In the genomic region with DNA sequence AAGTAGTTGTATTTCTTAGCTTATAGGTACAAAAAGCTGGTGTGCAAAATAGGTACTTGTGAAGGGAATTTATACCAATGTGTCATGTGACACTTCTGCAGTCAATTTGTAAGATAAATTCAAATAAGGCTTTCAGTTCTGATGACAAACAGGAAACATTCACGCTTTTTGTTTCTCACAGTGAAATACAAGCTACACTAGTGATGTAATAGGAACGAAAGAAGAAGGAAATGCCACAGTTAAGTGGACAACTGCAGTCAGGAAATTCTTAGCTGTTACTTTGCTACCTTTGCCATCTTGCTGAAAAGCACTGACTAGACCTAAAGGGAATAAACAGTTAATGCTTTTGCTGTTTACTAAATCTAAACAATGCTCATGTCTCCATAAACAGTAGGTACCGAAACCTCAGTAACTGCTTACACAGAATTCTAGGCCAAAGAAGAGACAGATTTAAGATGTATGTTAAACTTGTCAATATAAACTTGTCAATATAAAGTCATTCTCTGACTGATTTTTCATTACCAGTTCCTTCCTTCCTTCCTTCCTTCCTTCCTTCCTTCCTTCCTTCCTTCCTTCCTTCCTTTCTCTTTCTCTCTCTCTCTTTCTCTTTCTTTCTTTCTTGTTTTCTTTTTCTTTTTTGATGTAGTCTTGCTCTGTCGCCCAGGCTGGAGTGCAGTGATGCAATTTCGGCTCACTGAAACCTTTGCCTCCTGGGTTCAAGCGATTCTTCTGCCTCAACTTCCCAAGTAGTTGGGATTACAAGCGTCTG, we compare ENCODE assay signal across 8 cellular contexts. TPM values are rescaled to one million over a fixed set of nuclear protein-coding genes. Genes with fewer than 3 reads are reported as not detected.
DNase-seq lines count a peak whose midpoint lies in the region; ATAC-seq, FAIRE-seq and TF ChIP-seq lines count a peak whose summit lies in the region.

No MANE protein-coding gene starts in this region.

- H3K36me3 ChIP-seq in gastroesophageal sphincter, result peaks cover 0 to 24% of the 10 kb centered on the region in 2 donors

- peaks cover 0 to 33% (median 0%) of the 10 kb centered on the region in 3 donors for H3K4me1 ChIP-seq in gastroesophageal sphincter

- no peaks in the 10 kb centered on the region for H3K9me3 Mint-ChIP-seq in activated CD8-positive, alpha-beta T cell treated with anti-CD3 and anti-CD28 coated beads, Interleukin-2, amount 10 ng/mL, durations not matched to agents 7 days and 5 days (ENCODE audit: insufficient read depth)
- no peaks in the 10 kb centered on the region for H3K9me3 Mint-ChIP-seq in stimulated activated effector memory CD8-positive, alpha-beta T cell treated with anti-CD3 and anti-CD28 coated beads, Interleukin-12 subunit alpha, Interleukin-12 subunit beta, amount 100 ng/mL, for 72 hours

- peak overlapping the region; percentile 78 for H3K27ac Mint-ChIP-seq in activated CD8-positive, alpha-beta T cell treated with anti-CD3 and anti-CD28 coated beads, Interleukin-2, amount 10 ng/mL, durations not matched to agents 7 days and 5 days
- peak overlapping the region; percentile 71 for H3K27ac Mint-ChIP-seq in stimulated activated effector memory CD8-positive, alpha-beta T cell treated with anti-CD3 and anti-CD28 coated beads, Interleukin-12 subunit alpha, Interleukin-12 subunit beta, amount 100 ng/mL, for 72 hours

- 74 to 82% methylated on average over 3 to 7 of the region's 7 CpGs for WGBS in gastroesophageal sphincter (ENCODE audit: low coverage in 1 of 2), 2 donors

- DNase-seq in AML-193 (lab: John Stamatoyannopoulos, UW) (peak; percentile 44 to 65), NCI-H1092 (lab: John Stamatoyannopoulos, UW) (no peak), D721Med (ENCODE audit: insufficient read length, low spot score) (no peak)
- no peak for DNase-seq in activated CD8-positive, alpha-beta T cell treated with anti-CD3 and anti-CD28 coated beads, Interleukin-2, amount 10 ng/mL, durations not matched to agents 7 days and 5 days
- DNase-seq in stimulated activated effector memory CD8-positive, alpha-beta T cell treated with anti-CD3 and anti-CD28 coated beads, Interleukin-12 subunit alpha, Interleukin-12 subunit beta, amount 100 ng/mL, for 72 hours (ENCODE audit: low spot score in 2 of 2), result no peak

- no peak overlapping the region for H3K4me3 ChIP-seq in gastroesophageal sphincter

- ATAC-seq in GM19025 (IDR thresholded peaks at IDR 0.05; ENCODE audit: low read depth, unreplicated experiment) (peak; percentile 96), HG03066 (IDR thresholded peaks at IDR 0.05; ENCODE audit: low read depth, unreplicated experiment) (peak; percentile 87), gastroesophageal sphincter (no peak)
- peak; percentile 55 for ATAC-seq in activated CD8-positive, alpha-beta T cell treated with anti-CD3 and anti-CD28 coated beads, Interleukin-2, amount 10 ng/mL, durations not matched to agents 7 days and 5 days
- peak; percentile 88 for ATAC-seq in stimulated activated effector memory CD8-positive, alpha-beta T cell treated with anti-CD3 and anti-CD28 coated beads, Interleukin-12 subunit alpha, Interleukin-12 subunit beta, amount 100 ng/mL, for 72 hours

- no peaks in the 10 kb centered on the region for H3K27me3 ChIP-seq in gastroesophageal sphincter

- peaks cover 3% of the 10 kb centered on the region for H3K36me3 Mint-ChIP-seq in activated CD8-positive, alpha-beta T cell treated with anti-CD3 and anti-CD28 coated beads, Interleukin-2, amount 10 ng/mL, durations not matched to agents 7 days and 5 days (ENCODE audit: low read depth)
- no peaks in the 10 kb centered on the region for H3K36me3 Mint-ChIP-seq in stimulated activated effector memory CD8-positive, alpha-beta T cell treated with anti-CD3 and anti-CD28 coated beads, Interleukin-12 subunit alpha, Interleukin-12 subunit beta, amount 100 ng/mL, for 72 hours

- H3K27ac ChIP-seq in gastroesophageal sphincter, result no peak overlapping the region

- no peak for TF ChIP-seq EP300 in gastroesophageal sphincter (IDR thresholded peaks at IDR 0.05)

- H3K4me1 Mint-ChIP-seq in activated CD8-positive, alpha-beta T cell treated with anti-CD3 and anti-CD28 coated beads, Interleukin-2, amount 10 ng/mL, durations not matched to agents 7 days and 5 days (ENCODE audit: low read depth), result peaks cover 22% of the 10 kb centered on the region
- peaks cover 21% of the 10 kb centered on the region for H3K4me1 Mint-ChIP-seq in stimulated activated effector memory CD8-positive, alpha-beta T cell treated with anti-CD3 and anti-CD28 coated beads, Interleukin-12 subunit alpha, Interleukin-12 subunit beta, amount 100 ng/mL, for 72 hours

- FAIRE-seq in D721Med (lab: Jason Lieb, UNC), result no peak

- H3K9me3 ChIP-seq in gastroesophageal sphincter, result no peaks in the 10 kb centered on the region

- TF ChIP-seq CTCF in gastroesophageal sphincter (IDR thresholded peaks at IDR 0.05) (no peak), D721Med (IDR thresholded peaks at IDR 0.05; ENCODE audit: insufficient read depth, missing control alignments) (no peak)

- CTCF ChIA-PET in activated CD8-positive, alpha-beta T cell treated with anti-CD3 and anti-CD28 coated beads, Interleukin-2, amount 10 ng/mL, durations not matched to agents 7 days and 5 days (lab: Charles Lee), result no interaction called here

- no peaks in the 10 kb centered on the region for H3K27me3 Mint-ChIP-seq in activated CD8-positive, alpha-beta T cell treated with anti-CD3 and anti-CD28 coated beads, Interleukin-2, amount 10 ng/mL, durations not matched to agents 7 days and 5 days (ENCODE audit: low read depth)

- TF ChIP-seq POLR2A in gastroesophageal sphincter (IDR thresholded peaks at IDR 0.05), result no peak

- no peak overlapping the region for H3K4me3 Mint-ChIP-seq in activated CD8-positive, alpha-beta T cell treated with anti-CD3 and anti-CD28 coated beads, Interleukin-2, amount 10 ng/mL, durations not matched to agents 7 days and 5 days
- no peak overlapping the region for H3K4me3 Mint-ChIP-seq in stimulated activated effector memory CD8-positive, alpha-beta T cell treated with anti-CD3 and anti-CD28 coated beads, Interleukin-12 subunit alpha, Interleukin-12 subunit beta, amount 100 ng/mL, for 72 hours

- POLR2A ChIA-PET in activated CD8-positive, alpha-beta T cell treated with anti-CD3 and anti-CD28 coated beads, Interleukin-2, amount 10 ng/mL, durations not matched to agents 7 days and 5 days (lab: Charles Lee), result interaction anchor here (1.4 kb wide), 1 partner anchor 86 kb away, joined by 5 read pairs; no protein-coding TSS in a partner anchor

RNA-seq across cellular contexts. Expression of gene OTUD1, which starts 10.1 kb away (rescaled TPM):
- total RNA-seq in activated CD8-positive, alpha-beta T cell treated with anti-CD3 and anti-CD28 coated beads, Interleukin-2, amount 10 ng/mL, durations not matched to agents 7 days and 5 days, result 1 to 10 TPM; 8.4 to 8.9 TPM
- total RNA-seq in gastroesophageal sphincter, result 10 to 100 TPM; 11.5 to 19.8 (median 12.3) TPM

Comparison
In these comparisons a context has a peak if more than half of its experiments do, and no peak if none do; other contexts are left out.
1. DNase-seq: peak in AML-193 (2 of 2); none in activated CD8-positive, alpha-beta T cell treated with anti-CD3 and anti-CD28 coated beads, Interleukin-2, amount 10 ng/mL, durations not matched to agents 7 days and 5 days (single experiment), stimulated activated effector memory CD8-positive, alpha-beta T cell treated with anti-CD3 and anti-CD28 coated beads, Interleukin-12 subunit alpha, Interleukin-12 subunit beta, amount 100 ng/mL, for 72 hours (0 of 2), NCI-H1092 (single experiment) and D721Med (single experiment).